1 cellular context compared by ENCODE assay signal in the genomic region with DNA sequence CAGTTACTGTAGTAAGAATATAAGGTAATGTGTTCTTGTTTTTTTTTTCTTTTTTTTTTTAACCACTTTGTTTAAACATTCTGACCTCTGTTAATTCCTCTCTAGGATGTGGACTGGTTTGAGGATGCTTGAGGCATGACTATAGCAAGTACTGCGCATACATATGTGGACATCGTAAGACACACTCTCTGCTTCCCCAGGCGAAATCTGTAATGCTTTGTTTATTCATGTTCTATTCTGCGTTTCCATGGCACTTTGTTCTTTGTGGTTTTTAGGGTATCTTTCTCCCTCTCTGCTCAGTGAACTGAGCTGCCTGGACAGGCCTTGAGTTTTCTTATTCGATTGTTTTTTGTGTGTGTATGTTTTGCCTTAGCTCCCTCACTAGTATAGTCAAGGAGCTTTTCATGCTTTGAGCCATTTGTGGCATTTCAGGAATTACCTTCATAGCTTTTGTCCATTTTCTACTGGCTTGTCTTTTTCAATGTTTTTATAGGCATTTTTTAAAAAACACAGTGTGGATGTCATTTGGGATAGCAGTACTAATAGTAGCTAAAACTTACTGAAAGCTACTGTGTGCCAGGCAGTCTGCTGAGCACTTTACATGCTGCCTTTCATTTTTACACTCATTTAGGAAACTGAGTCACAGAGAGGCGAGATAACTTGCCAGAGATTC.
A peak's percentile ranks its signal among the peaks of the same experiment; 100 is the strongest.
TF ChIP-seq lines count a peak whose summit lies in the region.

No MANE protein-coding gene starts in this region.

TF ChIP-seq in IMR-90, 13 proteins besides CTCF, POLR2A, EP300 and RAD21 (continued from another document):
- TF ChIP-seq, protein P1, sequence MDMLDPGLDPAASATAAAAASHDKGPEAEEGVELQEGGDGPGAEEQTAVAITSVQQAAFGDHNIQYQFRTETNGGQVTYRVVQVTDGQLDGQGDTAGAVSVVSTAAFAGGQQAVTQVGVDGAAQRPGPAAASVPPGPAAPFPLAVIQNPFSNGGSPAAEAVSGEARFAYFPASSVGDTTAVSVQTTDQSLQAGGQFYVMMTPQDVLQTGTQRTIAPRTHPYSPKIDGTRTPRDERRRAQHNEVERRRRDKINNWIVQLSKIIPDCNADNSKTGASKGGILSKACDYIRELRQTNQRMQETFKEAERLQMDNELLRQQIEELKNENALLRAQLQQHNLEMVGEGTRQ (IDR thresholded peaks at IDR 0.05; ENCODE audit: low read depth, low read length): no peak
- TF ChIP-seq MAFK (IDR thresholded peaks at IDR 0.05; ENCODE audit: low read depth, low read length) (peak; percentile 40; the same call in 1 of the 2 replicates), RFX5 (IDR thresholded peaks at IDR 0.05; ENCODE audit: low read depth, low read length) (no peak), MAZ (IDR thresholded peaks at IDR 0.05; ENCODE audit: borderline replicate concordance, low read depth, low read length) (peak; percentile 55; the same call in 1 of the 2 replicates), MXI1 (IDR thresholded peaks at IDR 0.05; ENCODE audit: borderline replicate concordance, low read depth, low read length) (0 out of 2 replicates have a peak, but pooled peaks have one; percentile 31), SMC3 (IDR thresholded peaks at IDR 0.05; ENCODE audit: low read depth, low read length) (peak; percentile 16; the same call in 1 of the 2 replicates), CEBPB (IDR thresholded peaks at IDR 0.05; ENCODE audit: low read depth, low read length) (peak; percentile 93), CHD1 (IDR thresholded peaks at IDR 0.05; ENCODE audit: low read depth, low read length) (no peak), RCOR1 (IDR thresholded peaks at IDR 0.05; ENCODE audit: insufficient replicate concordance, low read length) (peak; percentile 76)
- TF ChIP-seq, protein P2, sequence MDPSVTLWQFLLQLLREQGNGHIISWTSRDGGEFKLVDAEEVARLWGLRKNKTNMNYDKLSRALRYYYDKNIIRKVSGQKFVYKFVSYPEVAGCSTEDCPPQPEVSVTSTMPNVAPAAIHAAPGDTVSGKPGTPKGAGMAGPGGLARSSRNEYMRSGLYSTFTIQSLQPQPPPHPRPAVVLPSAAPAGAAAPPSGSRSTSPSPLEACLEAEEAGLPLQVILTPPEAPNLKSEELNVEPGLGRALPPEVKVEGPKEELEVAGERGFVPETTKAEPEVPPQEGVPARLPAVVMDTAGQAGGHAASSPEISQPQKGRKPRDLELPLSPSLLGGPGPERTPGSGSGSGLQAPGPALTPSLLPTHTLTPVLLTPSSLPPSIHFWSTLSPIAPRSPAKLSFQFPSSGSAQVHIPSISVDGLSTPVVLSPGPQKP (IDR thresholded peaks at IDR 0.05; ENCODE audit: borderline replicate concordance, low read depth, low read length): no peak
